8 cellular contexts compared by ENCODE assay signal in genomic region chr16:2339521-2340484, GRCh38. TPM values are rescaled to one million over a fixed set of nuclear protein-coding genes. Genes with fewer than 3 reads are reported as not detected.
A peak's percentile ranks its signal among the peaks of the same experiment; 100 is the strongest.
DNase-seq lines count a peak whose midpoint lies in the region; FAIRE-seq and TF ChIP-seq lines count a peak whose summit lies in the region.

No MANE protein-coding gene starts in this region.

- H3K14ac ChIP-seq in H1 (ENCODE audit: insufficient read length) = no peak overlapping the region

- H3K4me3 ChIP-seq in HFF-Myc (replicated peaks; ENCODE audit: low read depth, low read length) (peak overlapping the region; percentile 64), H1 (ENCODE audit: extremely low read depth in 1 of 4, insufficient read depth in 2 of 4, low read depth in 3 of 4, low read length in 4 of 4) (peak overlapping the region; percentile 32 to 78 (median 46)), mononuclear cell (ENCODE audit: low read length) (peak overlapping the region; percentile 48), stomach (peak overlapping the region; percentile 71 to 93 (median 76))

- peaks cover 11 to 26% (median 24%) of the 10 kb centered on the region in 4 experiments for H3K27me3 ChIP-seq in H1 (replicated peaks in 1 of 4; ENCODE audit: control insufficient read depth in 3 of 4, extremely low read depth in 1 of 4, insufficient read depth in 3 of 4, low read length in 3 of 4)
- peaks cover 13% of the 10 kb centered on the region for H3K27me3 ChIP-seq in mononuclear cell (ENCODE audit: insufficient read depth, low read length)
- H3K27me3 ChIP-seq in stomach = peaks cover 0 to 22% (median 4%) of the 10 kb centered on the region in 3 donors

- 13% methylated on average over 55 of the region's 98 CpGs; no CpG with 5 or more reads in 1 of the 2 experiments for WGBS in H1 (ENCODE audit: extremely low coverage in 1 of 2, insufficient coverage in 1 of 2, insufficient read length in 1 of 2, insufficient replicate concordance in 2 of 2, low coverage in 1 of 2, low lambda C conversion rate in 2 of 2, missing lambda C conversion rate in 1 of 2), 2 experiments
- WGBS in stomach, 5 donors = 3 to 14% (median 4%) methylated on average over 25 to 96 of the region's 98 CpGs

- H3K27ac ChIP-seq in H1 (ENCODE audit: low read depth, low read length) = no peak overlapping the region
- H3K27ac ChIP-seq in stomach = peak overlapping the region in 4 of 5 donors; percentile 12 to 71 (median 48)

- H2BK12ac ChIP-seq in H1 (ENCODE audit: low read depth, low read length) = 0 out of 2 replicates have a peak overlapping the region, but pooled peaks have one; percentile 39

- H2BK120ac ChIP-seq in H1 (replicated peaks; ENCODE audit: low read depth, low read length) = no peak overlapping the region

- H4K5ac ChIP-seq in H1 (ENCODE audit: insufficient read length, low read depth, low read length) = no peak overlapping the region

- H3K9me3 ChIP-seq in H1 (ENCODE audit: insufficient read depth in 2 of 2, low read depth in 1 of 2, low read length in 1 of 2) (peaks cover 0 to 12% of the 10 kb centered on the region in 2 experiments; a peak in 3 of 4 replicates), mononuclear cell (ENCODE audit: low read depth, low read length) (no peaks in the 10 kb centered on the region), stomach (peaks cover 0 to 4% (median 0%) of the 10 kb centered on the region in 4 donors)

- intact Hi-C loops in stomach (cut with DNase I; ENCODE audit: low total_unique reads) = loop anchor here (5.0 kb wide), 1 partner anchor 157 kb away; no protein-coding TSS in a partner anchor

- H2BK20ac ChIP-seq in H1 (ENCODE audit: low read length) = peak overlapping the region; percentile 13; the same call in 1 of the 2 replicates

- H3K4me1 ChIP-seq in H1 (replicated peaks in 1 of 4; ENCODE audit: control insufficient read depth in 3 of 4, insufficient read depth in 4 of 4, low read length in 3 of 4) (peaks cover 0 to 3% (median 1%) of the 10 kb centered on the region in 4 experiments; a peak in 2 of 7 replicates), mononuclear cell (ENCODE audit: insufficient read depth, low read length) (peaks cover 13% of the 10 kb centered on the region), stomach (peaks cover 23 to 27% (median 23%) of the 10 kb centered on the region in 4 donors)

- H4K20me1 ChIP-seq in H1 (replicated peaks in 1 of 2; ENCODE audit: control insufficient read depth in 1 of 2, insufficient read depth in 2 of 2, low read length in 2 of 2) = peaks cover 0 to 3% of the 10 kb centered on the region in 2 experiments

- H3K23me2 ChIP-seq in H1 (ENCODE audit: low read depth, low read length) = peaks cover 8% of the 10 kb centered on the region; the same call in 1 of the 2 replicates

- peak overlapping the region; percentile 19 for H3K18ac ChIP-seq in H1 (ENCODE audit: extremely low read depth, low read length)

- TF ChIP-seq EP300 in H1 (IDR thresholded peaks at IDR 0.05; ENCODE audit: borderline replicate concordance in 1 of 2, low read depth in 2 of 2, low read length in 2 of 2) = no peak
- TF ChIP-seq EP300 in stomach (IDR thresholded peaks at IDR 0.05) = no peak

- POLR2A ChIA-PET in H1 (lab: Charles Lee; ENCODE audit: partially characterized antibody) = interaction anchor here (1.4 kb wide), 1 partner anchor 74 kb away, joined by 4 read pairs; no protein-coding TSS in a partner anchor

- TF ChIP-seq RAD21 in H1 (IDR thresholded peaks at IDR 0.05 in 1 of 2, conservative IDR thresholded peaks at IDR 0.05 in 1 of 2; ENCODE audit: low read depth in 2 of 2, low read length in 2 of 2) = no peak

- DNase-seq in NCI-H1436 (lab: John Stamatoyannopoulos, UW) (peak; percentile 39), NCI-H1436 treated with DMSO at 0.1 percent for 48 hours (lab: John Stamatoyannopoulos, UW) (no peak), HFF-Myc (ENCODE audit: extremely low read depth, low read depth) (no peak), NCI-H146 treated with DMSO at 0.1 percent for 48 hours (lab: John Stamatoyannopoulos, UW; ENCODE audit: unreplicated experiment) (peak; percentile 74), H1 (ENCODE audit: low read depth in 1 of 2, low spot score in 2 of 2) (peak in 1 of 2 experiments; percentile 80), stomach (peak; percentile 58)
- peak; percentile 20 for DNase-seq in activated CD4-positive, alpha-beta T cell treated with anti-CD3 and anti-CD28 coated beads, Interleukin-2, amount 50 U/mL, for 24 hours (ENCODE audit: low read depth in 1 of 2, low spot score in 1 of 2)

- no peak overlapping the region for H4K91ac ChIP-seq in H1 (replicated peaks; ENCODE audit: insufficient read length, low read length)

- H2BK15ac ChIP-seq in H1 (ENCODE audit: low read length) = no peak overlapping the region

- peak overlapping the region; percentile 72 to 91 for H3K4me2 ChIP-seq in H1 (ENCODE audit: insufficient read depth in 1 of 2, low read depth in 2 of 2, low read length in 2 of 2)

- no peak overlapping the region for H3K23ac ChIP-seq in H1 (ENCODE audit: insufficient read length)

- FAIRE-seq in H1 (lab: Jason Lieb, UNC) = no peak

- TF ChIP-seq CTCF in HFF-Myc (IDR thresholded peaks at IDR 0.05; ENCODE audit: low read depth, low read length, missing control alignments) = no peak
- no peak for TF ChIP-seq CTCF in H1 (IDR thresholded peaks at IDR 0.05; ENCODE audit: control extremely low read depth in 1 of 3, insufficient read depth in 1 of 3, low read depth in 1 of 3, low read length in 3 of 3)
- TF ChIP-seq CTCF in stomach (IDR thresholded peaks at IDR 0.05) = no peak

- H4K8ac ChIP-seq in H1 (ENCODE audit: extremely low read depth, insufficient read depth, low read length) = peak overlapping the region; percentile 68; the same call in 1 of the 2 replicates

- H3K9ac ChIP-seq in H1 (replicated peaks in 1 of 4; ENCODE audit: extremely low read depth in 1 of 4, low read depth in 3 of 4, low read length in 3 of 4) = no peak overlapping the region; a peak in 1 of 7 replicates

- TF ChIP-seq POLR2A in H1 (IDR thresholded peaks at IDR 0.05; ENCODE audit: control extremely low read depth in 1 of 2, low read depth in 2 of 2, low read length in 2 of 2) = no peak
- TF ChIP-seq POLR2A in stomach (IDR thresholded peaks at IDR 0.05) = no peak

- no peaks in the 10 kb centered on the region for H3K79me1 ChIP-seq in H1 (ENCODE audit: low read depth, low read length)

- no peak overlapping the region for H3K56ac ChIP-seq in H1 (replicated peaks; ENCODE audit: insufficient read length, low read depth, low read length)

- no peaks in the 10 kb centered on the region for H3K79me2 ChIP-seq in H1 (ENCODE audit: control insufficient read depth in 1 of 2, insufficient read depth in 2 of 2, low read length in 2 of 2)

- CTCF ChIA-PET in H1 (lab: Charles Lee; ENCODE audit: partially characterized antibody) = interaction anchor here (0.8 to 1.4 kb wide), 10 partner anchors 8 to 131 kb away, joined by 3 to 6 read pairs (median 3); no protein-coding TSS in a partner anchor

- H2AK5ac ChIP-seq in H1 (ENCODE audit: low read depth, low read length) = no peak overlapping the region

- H2AFZ ChIP-seq in H1 (ENCODE audit: low read length) = peak overlapping the region; percentile 57; the same call in 1 of the 2 replicates

- H3K4ac ChIP-seq in H1 (replicated peaks; ENCODE audit: insufficient read length, low read depth, low read length) = no peak overlapping the region

- H3K36me3 ChIP-seq in H1 (ENCODE audit: control insufficient read depth in 2 of 4, insufficient read depth in 4 of 4, low read length in 3 of 4) (peaks cover 0 to 5% (median 0%) of the 10 kb centered on the region in 4 experiments; a peak in 1 of 8 replicates), stomach (no peaks in the 10 kb centered on the region)

- no peak overlapping the region; the same call in 1 of the 2 replicates for H2BK5ac ChIP-seq in H1 (ENCODE audit: low read depth, low read length)

TF ChIP-seq in H1, 55 proteins besides CTCF, POLR2A, EP300 and RAD21 (continues in another document):
- no peak for TF ChIP-seq FOSL1 (IDR thresholded peaks at IDR 0.05; ENCODE audit: insufficient read depth, low read depth, low read length)
- TF ChIP-seq RXRA (IDR thresholded peaks at IDR 0.05; ENCODE audit: insufficient read depth, low read depth, low read length) = no peak
- peak; percentile 86 for TF ChIP-seq EZH2 (IDR thresholded peaks at IDR 0.05; ENCODE audit: low read depth, low read length, severe bottlenecking)
- no peak for TF ChIP-seq EGR1 (IDR thresholded peaks at IDR 0.05; ENCODE audit: borderline replicate concordance, low read depth, low read length)
- peak; percentile 77 for TF ChIP-seq SUZ12 (IDR thresholded peaks at IDR 0.05; ENCODE audit: low read length)
- 0 out of 2 replicates have a peak, but pooled peaks have one; percentile 25 for TF ChIP-seq TBP (IDR thresholded peaks at IDR 0.05; ENCODE audit: low read depth, low read length)
- TF ChIP-seq KDM4A (IDR thresholded peaks at IDR 0.05; ENCODE audit: low read depth, low read length, severe bottlenecking) = peak; percentile 94
- peak; percentile 26 for TF ChIP-seq RNF2 (IDR thresholded peaks at IDR 0.05; ENCODE audit: borderline replicate concordance, low read depth, low read length, missing control alignments, poor library complexity, severe bottlenecking)
- TF ChIP-seq POU5F1 (IDR thresholded peaks at IDR 0.05; ENCODE audit: low read depth, low read length) = no peak
- TF ChIP-seq CEBPB (IDR thresholded peaks at IDR 0.05; ENCODE audit: low read depth, low read length) = no peak
- TF ChIP-seq TAF1 (IDR thresholded peaks at IDR 0.05; ENCODE audit: low read depth, low read length) = 0 out of 2 replicates have a peak, but pooled peaks have one; percentile 9
- TF ChIP-seq ZNF274 (IDR thresholded peaks at IDR 0.05; ENCODE audit: borderline replicate concordance, extremely low read depth, low read length) = no peak
- no peak for TF ChIP-seq GABPA (IDR thresholded peaks at IDR 0.05; ENCODE audit: borderline replicate concordance, insufficient read depth, low read length)
- 0 out of 2 replicates have a peak, but pooled peaks have one; percentile 12 for TF ChIP-seq RBBP5 (IDR thresholded peaks at IDR 0.05; ENCODE audit: borderline replicate concordance, low read depth, low read length)

RNA-seq across cellular contexts. Expression of gene ABCA3, which starts 0.7 kb away (rescaled TPM):
- total RNA-seq in H1 (2021; fragmentation: NEBNext Ultra II Directional; extraction: Animal tissue kit (Norgen Biotek cat#: 25700)) = 7.9 TPM in 2 replicates
- 5.7 and 8.8 TPM in 2 replicates for polyA plus RNA-seq in H1 (2011; rRNA removed)
- 6.4 TPM for polyA plus RNA-seq in H1 (2011; cell fraction: cytosol; rRNA removed)
- polyA plus RNA-seq in H1 (2011; cell fraction: nucleus; rRNA removed) = 17.6 TPM
- 4.8 to 8.5 TPM (median 7.4 TPM) in 4 replicates for polyA plus RNA-seq in H1 (2012, experiment 1 of 2)
- polyA plus RNA-seq in H1 (2012, experiment 2 of 2) = 6.6 TPM
- polyA plus RNA-seq in H1 (2013, experiment 1 of 2) = 8.7 TPM
- 8.9 TPM for polyA plus RNA-seq in H1 (2013, experiment 2 of 2)
- polyA minus RNA-seq in H1 (2011; rRNA and poly(A)+ RNA removed) = 7.5 and 10.6 TPM in 2 replicates
- 5.0 TPM for polyA minus RNA-seq in H1 (2011; cell fraction: cytosol; rRNA and poly(A)+ RNA removed)
- 6.9 TPM for polyA minus RNA-seq in H1 (2011; cell fraction: nucleus; rRNA and poly(A)+ RNA removed)
- 1.9 TPM for total RNA-seq in mononuclear cell
- 10 to 100 TPM in 1 of 5 donors, 1 to 10 TPM in 4; 3.8 to 39.3 (median 4.9) TPM for total RNA-seq in stomach
- 1 to 10 TPM in 2 of 3 donors, under 1 TPM in 1; 0.61 to 2.7 (median 2.4) TPM for polyA plus RNA-seq in stomach

Comparison
In these comparisons a context has a peak if more than half of its experiments do, and no peak if none do; other contexts are left out.
1. DNase-seq: peak in NCI-H1436 (single experiment), NCI-H146 treated with DMSO at 0.1 percent for 48 hours (single experiment), activated CD4-positive, alpha-beta T cell treated with anti-CD3 and anti-CD28 coated beads, Interleukin-2, amount 50 U/mL, for 24 hours (2 of 2) and stomach (single experiment); none in NCI-H1436 treated with DMSO at 0.1 percent for 48 hours (single experiment) and HFF-Myc (single experiment).
2. Peak in every context shown above with its lines, with median percentiles within 50 percentile points of each other: H3K4me3 ChIP-seq.